ENCODE assay signal across 16 cellular contexts in the genomic region with DNA sequence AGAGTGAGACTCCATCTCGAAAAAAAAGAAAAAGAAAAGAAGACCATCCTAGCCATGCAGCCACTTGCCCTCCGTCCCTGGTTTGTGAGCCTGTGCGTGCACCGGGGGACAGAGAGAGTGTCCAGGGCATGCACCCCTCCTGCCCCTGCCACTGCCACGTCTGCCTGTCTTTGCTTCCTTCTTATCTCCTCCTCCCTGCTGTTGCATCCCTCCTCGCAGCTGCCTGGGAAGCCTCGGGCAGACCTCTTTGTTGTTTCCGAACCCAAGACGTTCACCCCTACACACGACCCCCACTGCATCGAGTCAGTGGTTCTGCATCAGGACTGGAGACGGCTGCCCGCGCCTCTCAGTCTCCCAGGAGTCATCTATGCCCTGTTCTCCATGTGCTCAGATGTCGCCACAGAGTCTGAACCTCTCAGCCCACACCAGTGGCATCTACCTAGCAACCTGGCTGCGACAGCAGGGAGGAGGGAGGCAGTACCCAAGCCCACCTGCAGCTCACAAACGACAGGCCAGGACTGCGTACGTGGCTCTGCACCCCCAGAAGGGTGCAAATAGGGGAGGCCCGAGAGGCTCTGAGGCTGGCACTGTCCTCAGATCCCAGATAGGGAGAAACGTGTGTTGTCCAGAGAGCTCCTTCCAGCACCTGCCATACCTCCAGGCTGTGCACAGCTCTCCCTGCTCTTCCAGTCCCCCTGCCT. TPM values are rescaled to one million over a fixed set of nuclear protein-coding genes. Genes with fewer than 3 reads are reported as not detected.
DNase-seq lines count a peak whose midpoint lies in the region; ATAC-seq, FAIRE-seq and TF ChIP-seq lines count a peak whose summit lies in the region.
"Had no signal": no experiment of that assay in that cellular context is flagged by ENCODE, and none has a peak within 500 bp of the region (broad histone marks: within the 10 kb centered on the region; RNA-seq: fewer than 3 reads in every experiment).

No MANE protein-coding gene starts in this region.

- no peak overlapping the region for H3K4ac ChIP-seq in mesendoderm (ENCODE audit: low read depth, low read length)

- peaks cover 36% of the 10 kb centered on the region for H3K4me1 Mint-ChIP-seq in GM23338

- FAIRE-seq in RCC 7860 (lab: Jason Lieb, UNC), result no peak

- H2BK5ac ChIP-seq in mesendoderm (ENCODE audit: low read length), result no peak overlapping the region

- TF ChIP-seq CTCF in GM23338 (conservative IDR thresholded peaks at IDR 0.05; ENCODE audit: low read depth in 2 of 2) (no peak), body of pancreas (IDR thresholded peaks at IDR 0.05) (no peak), prostate gland (IDR thresholded peaks at IDR 0.05) (no peak)

- H4K5ac ChIP-seq in mesendoderm (ENCODE audit: low read length), result no peak overlapping the region

- H3K27ac ChIP-seq in GM23338 (ENCODE audit: low read depth) (no peak overlapping the region), body of pancreas (peak overlapping the region; percentile 51 to 89 (median 84)), mesendoderm (ENCODE audit: low read depth, low read length) (no peak overlapping the region), subcutaneous abdominal adipose tissue (ENCODE audit: low read depth, low read length) (peak overlapping the region; percentile 46), prostate gland (no peak overlapping the region)
- H3K27ac ChIP-seq: SJCRH30 had no signal

- H3K79me1 ChIP-seq in mesendoderm (ENCODE audit: low read length), result peaks cover 11% of the 10 kb centered on the region

- H3K9me2 ChIP-seq in GM23338 (ENCODE audit: insufficient read depth), result no peaks in the 10 kb centered on the region

- H3F3A ChIP-seq in GM23338 (replicated peaks; ENCODE audit: low read depth), result 0 out of 2 replicates have a peak, but pooled peaks cover 3% of the 10 kb centered on the region

- intact Hi-C loops in body of pancreas (cut with DNase I) (no loop called here), prostate gland (cut with DNase I) (loop anchor here (5.0 kb wide), 1 partner anchor 38 kb away; no protein-coding TSS in a partner anchor)

- H3K9me3 Mint-ChIP-seq in GM23338, result no peaks in the 10 kb centered on the region
- H3K9me3 Mint-ChIP-seq: activated T-cell treated with anti-CD3 and anti-CD28 coated beads, Interleukin-2, amount 50 U/mL, for 24 hours; CD4-positive, CD25-positive, alpha-beta regulatory T cell had no signal

- H2AFZ ChIP-seq in GM23338, result no peak overlapping the region

- peak overlapping the region; percentile 66 for H3K23ac ChIP-seq in mesendoderm (ENCODE audit: low read length)

- H3K4me2 ChIP-seq in GM23338, result no peak overlapping the region
- H3K4me2 ChIP-seq in mesendoderm (ENCODE audit: low read length), result no peak overlapping the region
- H3K4me2 ChIP-seq: smooth muscle cell had no signal

- H4K8ac ChIP-seq in mesendoderm (ENCODE audit: low read depth, low read length), result no peak overlapping the region

- H3K4me3 ChIP-seq in GM23338 (no peak overlapping the region), body of pancreas (no peak overlapping the region), mesendoderm (ENCODE audit: low read length) (no peak overlapping the region), subcutaneous abdominal adipose tissue (ENCODE audit: low read depth in 1 of 5, low read length in 5 of 5) (peak overlapping the region in 2 of 5 donors; percentile 1 to 22), prostate gland (no peak overlapping the region)
- H3K4me3 ChIP-seq: lung, SJCRH30, smooth muscle cell had no signal

- WGBS in body of pancreas, 2 donors, result 62 to 66% methylated on average over 19 to 21 of the region's 21 CpGs
- WGBS in mesendoderm (ENCODE audit: extremely low coverage, insufficient coverage, low lambda C conversion rate), result no CpG with 5 or more reads among the region's 21 CpGs
- 69% methylated on average over 21 of the region's 21 CpGs for WGBS in prostate gland

- peak overlapping the region; percentile 42 for H3K56ac ChIP-seq in mesendoderm (ENCODE audit: low read length)

- H3K4me3 Mint-ChIP-seq in GM23338, result no peak overlapping the region
- H3K4me3 Mint-ChIP-seq: activated T-cell treated with anti-CD3 and anti-CD28 coated beads, Interleukin-2, amount 50 U/mL, for 24 hours had no signal

- H3K9me3 ChIP-seq in body of pancreas (no peaks in the 10 kb centered on the region), subcutaneous abdominal adipose tissue (ENCODE audit: control insufficient read depth in 5 of 5, low read length in 5 of 5) (no peaks in the 10 kb centered on the region), prostate gland (no peaks in the 10 kb centered on the region)
- H3K9me3 ChIP-seq: SJCRH30 had no signal

- H3K9ac ChIP-seq in mesendoderm (ENCODE audit: low read length), result no peak overlapping the region
- no peak overlapping the region for H3K9ac ChIP-seq in subcutaneous abdominal adipose tissue (ENCODE audit: low read length in 5 of 5)

- H4K20me1 ChIP-seq in GM23338 (replicated peaks; ENCODE audit: insufficient read depth), result peaks cover 23% of the 10 kb centered on the region

- H3K36me3 ChIP-seq in GM23338 (ENCODE audit: insufficient read depth) (0 out of 2 replicates have a peak, but pooled peaks cover 3% of the 10 kb centered on the region), body of pancreas (replicated peaks in 1 of 2; ENCODE audit: insufficient read depth in 1 of 2, low read depth in 2 of 2) (no peaks in the 10 kb centered on the region), mesendoderm (ENCODE audit: control insufficient read depth, insufficient read depth, low read length) (no peaks in the 10 kb centered on the region), subcutaneous abdominal adipose tissue (ENCODE audit: control insufficient read depth in 5 of 5, insufficient read depth in 5 of 5, low read length in 5 of 5) (peaks cover 0 to 2% (median 0%) of the 10 kb centered on the region in 5 donors), prostate gland (no peaks in the 10 kb centered on the region)

- DNase-seq in GM23338 (ENCODE audit: low spot score) (no peak), body of pancreas (no peak), mesendoderm (no peak), RCC 7860 (ENCODE audit: low spot score) (no peak), prostate gland (ENCODE audit: low spot score) (no peak), NCI-H146 (lab: John Stamatoyannopoulos, UW) (no peak)
- DNase-seq in stimulated activated CD4-positive, alpha-beta T cell treated with anti-CD3 and anti-CD28 coated beads, Interleukin-15, amount 100 ng/mL, for 24 hours, result no peak
- DNase-seq: activated CD4-positive, alpha-beta T cell treated with anti-CD3 and anti-CD28 coated beads for 48 hours; activated T-cell treated with anti-CD3 and anti-CD28 coated beads, Interleukin-2, amount 50 U/mL, for 24 hours; CD4-positive, CD25-positive, alpha-beta regulatory T cell; GOT3; SJCRH30; stimulated activated naive CD4-positive, alpha-beta T cell treated with Interleukin-2 at 50 U/mL for 16 hours had no signal

- H3K4me1 ChIP-seq in GM23338 (ENCODE audit: insufficient read depth) (peaks cover 13% of the 10 kb centered on the region), body of pancreas (peaks cover 77% of the 10 kb centered on the region), mesendoderm (ENCODE audit: control insufficient read depth, low read depth, low read length) (peaks cover 6% of the 10 kb centered on the region), subcutaneous abdominal adipose tissue (ENCODE audit: control insufficient read depth in 5 of 5, insufficient read depth in 5 of 5, low read length in 5 of 5) (peaks cover 31 to 90% (median 84%) of the 10 kb centered on the region in 5 donors), prostate gland (replicated peaks) (peaks cover 6% of the 10 kb centered on the region)

- H3K27me3 Mint-ChIP-seq in GM23338 (ENCODE audit: insufficient read depth, low read depth, poor library complexity), result peaks cover 18% of the 10 kb centered on the region

- TF ChIP-seq POLR2A in body of pancreas (IDR thresholded peaks at IDR 0.05) (no peak), prostate gland (IDR thresholded peaks at IDR 0.05) (no peak)

- H3K27me3 ChIP-seq in GM23338 (ENCODE audit: insufficient read depth) (no peaks in the 10 kb centered on the region), body of pancreas (no peaks in the 10 kb centered on the region), mesendoderm (ENCODE audit: insufficient read depth, low read length, poor library complexity) (no peaks in the 10 kb centered on the region), subcutaneous abdominal adipose tissue (ENCODE audit: control insufficient read depth in 5 of 5, insufficient read depth in 4 of 5, low read length in 5 of 5) (no peaks in the 10 kb centered on the region), prostate gland (replicated peaks; ENCODE audit: insufficient read depth) (no peaks in the 10 kb centered on the region)
- H3K27me3 ChIP-seq: SJCRH30 had no signal

- ATAC-seq in GM23338 (no peak), body of pancreas (no peak)

- no peak overlapping the region for H2BK15ac ChIP-seq in mesendoderm (replicated peaks; ENCODE audit: low read depth)

- H2BK120ac ChIP-seq in mesendoderm (ENCODE audit: low read depth, low read length), result no peak overlapping the region

- H3K79me2 ChIP-seq in GM23338 (replicated peaks; ENCODE audit: insufficient read depth) (peaks cover 74% of the 10 kb centered on the region), mesendoderm (ENCODE audit: control insufficient read depth, insufficient read depth, low read length) (peaks cover 4% of the 10 kb centered on the region)

- H3K18ac ChIP-seq in mesendoderm (ENCODE audit: low read length), result no peak overlapping the region

- no peaks in the 10 kb centered on the region; the same call in 2 of the 3 replicates for H3K36me3 Mint-ChIP-seq in GM23338 (ENCODE audit: low read depth)
- H3K36me3 Mint-ChIP-seq: CD4-positive, CD25-positive, alpha-beta regulatory T cell had no signal

- peak overlapping the region; percentile 70; the same call in 1 of the 2 replicates for H3K27ac Mint-ChIP-seq in GM23338
- H3K27ac Mint-ChIP-seq: activated T-cell treated with anti-CD3 and anti-CD28 coated beads, Interleukin-2, amount 50 U/mL, for 24 hours had no signal

- H2AK5ac ChIP-seq in mesendoderm (ENCODE audit: low read length), result no peak overlapping the region

RNA-seq across cellular contexts. Expression of gene TIMP2, which starts 5.2 kb away (rescaled TPM):
- 22.5 and 24.4 TPM in 2 replicates for total RNA-seq in GM23338 (2014; rRNA removed; shearing (Covaris generic))
- 10.6 and 12.5 TPM in 2 replicates for polyA plus RNA-seq in GM23338 (2016; fragmentation: Nextera tagmentation; extraction: Ambion mirVana)
- 10 to 100 TPM; 50.1 to 53.7 TPM for total RNA-seq in body of pancreas
- polyA plus RNA-seq in mesendoderm (2013, experiment 1 of 2), result 25.3 TPM
- polyA plus RNA-seq in mesendoderm (2013, experiment 2 of 2), result 24.9 TPM
- total RNA-seq in prostate gland, result 100 to 1,000 TPM in 1 of 2 donors, 10 to 100 TPM in 1; 54.5 to 500 TPM

RNA-seq across cellular contexts. Expression of gene CEP295NL, which starts 17.0 kb away (rescaled TPM):
- total RNA-seq in GM23338 (2014; rRNA removed; shearing (Covaris generic)), result 0.62 and 0.69 TPM in 2 replicates
- 0.31 TPM in 1 of 2 replicates, not detected in the other for polyA plus RNA-seq in GM23338 (2016; fragmentation: Nextera tagmentation; extraction: Ambion mirVana)
- total RNA-seq in body of pancreas (1 to 10 TPM; 1.3 to 3.1 TPM), prostate gland (1 to 10 TPM; 2.2 to 8.2 TPM)
- polyA plus RNA-seq in mesendoderm (2013, experiment 1 of 2), result 0.06 TPM
- polyA plus RNA-seq in mesendoderm (2013, experiment 2 of 2), result 0.03 TPM
- polyA plus RNA-seq: smooth muscle cell had no signal

RNA-seq across cellular contexts. Expression of gene LGALS3BP, which starts 59.8 kb away (rescaled TPM):
- total RNA-seq in GM23338 (2014; rRNA removed; shearing (Covaris generic)), result 36.5 and 45.7 TPM in 2 replicates
- polyA plus RNA-seq in GM23338 (2016; fragmentation: Nextera tagmentation; extraction: Ambion mirVana), result 15.1 and 15.5 TPM in 2 replicates
- total RNA-seq in body of pancreas (100 to 1,000 TPM; 123 to 213 TPM), prostate gland (100 to 1,000 TPM; 570 to 890 TPM)
- polyA plus RNA-seq in mesendoderm (2013, experiment 1 of 2), result 15.3 TPM
- 15.6 TPM for polyA plus RNA-seq in mesendoderm (2013, experiment 2 of 2)

Comparison
In these comparisons a context has a peak if more than half of its experiments do, and no peak if none do; other contexts are left out.
1. H3K27ac ChIP-seq: peak in body of pancreas (4 of 4) and subcutaneous abdominal adipose tissue (single experiment); none in GM23338 (single experiment), mesendoderm (single experiment) and prostate gland (0 of 2).